In the genomic region with DNA sequence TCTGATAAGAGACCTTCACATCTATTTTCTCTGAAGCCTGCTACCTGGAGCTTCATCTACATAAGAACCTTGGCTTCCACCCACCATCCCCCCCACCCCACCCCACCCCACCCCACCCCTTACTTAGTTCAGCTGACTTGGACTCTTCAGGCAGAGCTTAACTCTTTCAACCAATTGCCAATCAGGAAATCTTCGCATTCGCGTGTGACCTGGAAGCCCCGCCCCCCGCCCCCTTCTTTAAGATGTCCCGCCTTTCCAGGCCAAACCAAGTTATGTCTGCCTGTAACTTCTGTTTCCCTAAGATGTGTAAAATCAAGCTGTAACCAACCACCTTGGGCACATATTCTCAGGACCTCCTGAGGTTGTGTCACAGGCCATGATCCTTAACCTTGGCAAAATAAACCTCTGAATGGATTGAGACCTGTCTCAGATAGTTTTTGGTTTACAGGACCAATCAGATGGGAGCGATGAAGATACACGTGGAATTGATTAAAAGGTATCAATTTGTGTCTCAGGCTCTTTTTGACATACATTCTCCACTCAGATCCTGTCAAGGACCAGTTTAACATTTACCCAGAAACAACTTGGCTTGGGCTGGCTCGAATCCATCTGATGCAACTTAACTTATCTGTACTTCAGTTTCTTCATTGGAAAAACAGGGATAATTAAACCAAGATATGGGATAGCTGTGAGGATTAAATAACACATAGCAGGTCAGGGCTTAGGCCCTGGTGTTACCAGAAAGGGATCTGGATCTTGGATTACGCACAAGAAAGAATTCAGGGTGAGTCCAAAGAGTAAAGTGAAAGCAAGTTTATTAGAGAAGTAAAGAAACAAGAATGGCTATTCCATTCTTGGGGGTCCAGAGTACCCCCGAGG, we compare ENCODE assay signal across 23 cellular contexts. TPM values are rescaled to one million over a fixed set of nuclear protein-coding genes. Genes with fewer than 3 reads are reported as not detected.
DNase-seq lines count a peak whose midpoint lies in the region; TF ChIP-seq lines count a peak whose summit lies in the region.
"Had no signal": no experiment of that assay in that cellular context is flagged by ENCODE, and none has a peak within 500 bp of the region (broad histone marks: within the 10 kb centered on the region; RNA-seq: fewer than 3 reads in every experiment).

No MANE protein-coding gene starts in this region.

- no peaks in the 10 kb centered on the region for H3K27me3 ChIP-seq in neural progenitor cell
- H3K27me3 ChIP-seq: adrenal gland, upper lobe of right lung had no signal

- TF ChIP-seq CTCF in HFFc6 (IDR thresholded peaks at IDR 0.05) (no peak), fibroblast of villous mesenchyme (IDR thresholded peaks at IDR 0.05; ENCODE audit: insufficient read depth, low read depth, low read length) (no peak), neural progenitor cell (IDR thresholded peaks at IDR 0.05) (no peak)

- peaks cover 6% of the 10 kb centered on the region for H3K4me1 ChIP-seq in neural progenitor cell
- H3K4me1 ChIP-seq: upper lobe of right lung had no signal

- H3K27ac Mint-ChIP-seq in T-helper 1 cell treated with Interleukin-12 subunit alpha and Interleukin-12 subunit beta and Interleukin-4 antibody, amounts not matched to agents 30 μg/mL and 1 μg/mL, for 36 hours = peak overlapping the region; percentile 50
- H3K27ac Mint-ChIP-seq in HFFc6 (peak overlapping the region; percentile 11; the same call in 1 of the 2 replicates), neural progenitor cell (peak overlapping the region; percentile 19)
- H3K27ac Mint-ChIP-seq: activated T-helper 2 cell treated with anti-CD3 and anti-CD28 coated beads, Interferon-gamma antibody, Interleukin-2, Interleukin-4, amounts not matched to agents 10 μg/mL and 5 μg/mL and 100 μg/mL, durations not matched to agents 14 hours and 24 hours and 36 hours; dendritic cell treated with granulocyte-macrophage colony-stimulating factor and Interleukin-4, amounts not matched to agents 40 ng/mL and 50 ng/mL, for 4 days; natural killer cell treated with Interleukin-12 subunit alpha and Interleukin-12 subunit beta and Interleukin-15 and Interleukin-18, amount 100 ng/mL, for 72 hours; T-helper 2 cell treated with Interferon-gamma antibody and Interleukin-4, amounts not matched to agents 5 μg/mL and 100 μg/mL, for 36 hours had no signal

- no peak overlapping the region for H2AFZ ChIP-seq in neural progenitor cell (replicated peaks)

- no peak overlapping the region for H3K9ac ChIP-seq in neural progenitor cell

- no peak overlapping the region for H3K27ac ChIP-seq in neural progenitor cell
- H3K27ac ChIP-seq: adrenal gland, SK-N-MC, skin epidermis, upper lobe of right lung had no signal

- peaks cover 14% of the 10 kb centered on the region for H3K4me1 Mint-ChIP-seq in T-helper 1 cell treated with Interleukin-12 subunit alpha and Interleukin-12 subunit beta and Interleukin-4 antibody, amounts not matched to agents 30 μg/mL and 1 μg/mL, for 36 hours (ENCODE audit: low read depth)
- peaks cover 58% of the 10 kb centered on the region for H3K4me1 Mint-ChIP-seq in HFFc6 (ENCODE audit: low read depth)
- peaks cover 11% of the 10 kb centered on the region for H3K4me1 Mint-ChIP-seq in neural progenitor cell

- H3K4me3 ChIP-seq in fibroblast of villous mesenchyme (ENCODE audit: low read depth, low read length) = no peak overlapping the region
- H3K4me3 ChIP-seq in neural progenitor cell = no peak overlapping the region
- H3K4me3 ChIP-seq: adrenal gland, SK-N-MC, skin epidermis, upper lobe of right lung had no signal

- no peaks in the 10 kb centered on the region for H3K36me3 Mint-ChIP-seq in T-helper 1 cell treated with Interleukin-12 subunit alpha and Interleukin-12 subunit beta and Interleukin-4 antibody, amounts not matched to agents 30 μg/mL and 1 μg/mL, for 36 hours (ENCODE audit: low read depth)
- H3K36me3 Mint-ChIP-seq in HFFc6 (ENCODE audit: low read depth) (0 out of 2 replicates have a peak, but pooled peaks cover 4% of the 10 kb centered on the region), neural progenitor cell (peaks cover 4% of the 10 kb centered on the region)
- H3K36me3 Mint-ChIP-seq: natural killer cell treated with Interleukin-12 subunit alpha and Interleukin-12 subunit beta and Interleukin-15 and Interleukin-18, amount 100 ng/mL, for 72 hours had no signal

- H3K36me3 ChIP-seq in neural progenitor cell = no peaks in the 10 kb centered on the region
- H3K36me3 ChIP-seq: adrenal gland, upper lobe of right lung had no signal

- H3K27me3 Mint-ChIP-seq in T-helper 1 cell treated with Interleukin-12 subunit alpha and Interleukin-12 subunit beta and Interleukin-4 antibody, amounts not matched to agents 30 μg/mL and 1 μg/mL, for 36 hours (ENCODE audit: low read depth) = peaks cover 4% of the 10 kb centered on the region
- H3K27me3 Mint-ChIP-seq in HFFc6 (ENCODE audit: insufficient read depth) (peaks cover 4% of the 10 kb centered on the region), neural progenitor cell (ENCODE audit: insufficient read depth, low read depth) (peaks cover 4% of the 10 kb centered on the region)
- H3K27me3 Mint-ChIP-seq: natural killer cell treated with Interleukin-12 subunit alpha and Interleukin-12 subunit beta and Interleukin-15 and Interleukin-18, amount 100 ng/mL, for 72 hours had no signal

- no peak overlapping the region for H3K4me2 ChIP-seq in neural progenitor cell

- H4K20me1 ChIP-seq in neural progenitor cell (ENCODE audit: low read depth) = no peaks in the 10 kb centered on the region

- H3F3A ChIP-seq in neural progenitor cell (ENCODE audit: low read depth) = peaks cover 7% of the 10 kb centered on the region

- DNase-seq in T-helper 1 cell = no peak
- no peak for DNase-seq in HFFc6
- DNase-seq in fibroblast of villous mesenchyme (ENCODE audit: low read depth) = peak; percentile 88
- DNase-seq in neural progenitor cell (ENCODE audit: low spot score) = no peak
- no peak for DNase-seq in DMS114 treated with DMSO at 0.1 percent for 48 hours (lab: John Stamatoyannopoulos, UW; ENCODE audit: unreplicated experiment)
- no peak for DNase-seq in NCI-H2081 treated with DMSO at 0.1 percent for 48 hours (lab: John Stamatoyannopoulos, UW)
- DNase-seq in foreskin melanocyte = no peak
- DNase-seq: 8988T; COR-L47; HCEC 1CT; left cardiac atrium; NCI-H1105 treated with DMSO at 0.1 percent for 48 hours; NK-92 treated with Interleukin-12 subunit alpha and Interleukin-12 subunit beta, amount 100 ng/mL, for 24 hours; posterior cingulate gyrus; upper lobe of right lung had no signal

- no peaks in the 10 kb centered on the region for H3K79me2 ChIP-seq in neural progenitor cell (ENCODE audit: low read depth)

- no peak overlapping the region for H3K4me3 Mint-ChIP-seq in T-helper 1 cell treated with Interleukin-12 subunit alpha and Interleukin-12 subunit beta and Interleukin-4 antibody, amounts not matched to agents 30 μg/mL and 1 μg/mL, for 36 hours
- H3K4me3 Mint-ChIP-seq in HFFc6 (no peak overlapping the region), neural progenitor cell (no peak overlapping the region)
- H3K4me3 Mint-ChIP-seq: dendritic cell treated with granulocyte-macrophage colony-stimulating factor and Interleukin-4, amounts not matched to agents 40 ng/mL and 50 ng/mL, for 4 days; natural killer cell treated with Interleukin-12 subunit alpha and Interleukin-12 subunit beta and Interleukin-15 and Interleukin-18, amount 100 ng/mL, for 72 hours; T-helper 2 cell treated with Interferon-gamma antibody and Interleukin-4, amounts not matched to agents 5 μg/mL and 100 μg/mL, for 36 hours had no signal

- peaks cover 5% of the 10 kb centered on the region for H3K9me3 Mint-ChIP-seq in T-helper 1 cell treated with Interleukin-12 subunit alpha and Interleukin-12 subunit beta and Interleukin-4 antibody, amounts not matched to agents 30 μg/mL and 1 μg/mL, for 36 hours
- H3K9me3 Mint-ChIP-seq in HFFc6 (no peaks in the 10 kb centered on the region), neural progenitor cell (no peaks in the 10 kb centered on the region)
- H3K9me3 Mint-ChIP-seq: dendritic cell treated with granulocyte-macrophage colony-stimulating factor and Interleukin-4, amounts not matched to agents 40 ng/mL and 50 ng/mL, for 4 days; T-helper 2 cell treated with Interferon-gamma antibody and Interleukin-4, amounts not matched to agents 5 μg/mL and 100 μg/mL, for 36 hours had no signal

- no peaks in the 10 kb centered on the region for H3K9me3 ChIP-seq in neural progenitor cell (ENCODE audit: low read depth)
- H3K9me3 ChIP-seq: adrenal gland, upper lobe of right lung had no signal

RNA-seq across cellular contexts. Expression of a gene that starts 43.6 kb away (rescaled TPM):
- under 1 TPM in 4 of 6 experiments, not detected in 2; 0.07 to 0.32 (median 0.15) TPM for total RNA-seq in HFFc6 (2021; fragmentation: NEBNext Ultra II Directional; extraction: Animal tissue kit (Norgen Biotek cat#: 25700))
- total RNA-seq in fibroblast of villous mesenchyme (1.3 and 4.5 TPM in 2 replicates), neural progenitor cell (ENCODE audit: low replicate concordance) (28.8 and 46.5 TPM in 2 replicates)

RNA-seq across cellular contexts. Expression of a gene that starts 54.7 kb away (rescaled TPM):
- 10 to 100 TPM; 12.7 to 16.6 (median 14.8) TPM for total RNA-seq in HFFc6 (2021; fragmentation: NEBNext Ultra II Directional; extraction: Animal tissue kit (Norgen Biotek cat#: 25700))
- total RNA-seq in fibroblast of villous mesenchyme (6.9 and 16.4 TPM in 2 replicates), neural progenitor cell (ENCODE audit: low replicate concordance) (16.0 and 44.3 TPM in 2 replicates)
